In genomic region chr3:47161983-47162694, GRCh38 we compare ENCODE assay signal across 8 cellular contexts. TPM values are rescaled to one million over a fixed set of nuclear protein-coding genes. Genes with fewer than 3 reads are reported as not detected.
A peak's percentile ranks its signal among the peaks of the same experiment; 100 is the strongest.
DNase-seq lines count a peak whose midpoint lies in the region; ATAC-seq and TF ChIP-seq lines count a peak whose summit lies in the region.

No MANE protein-coding gene starts in this region.

- H3K4me1 ChIP-seq in DND-41 (ENCODE audit: insufficient read depth, low read length): peaks cover 46% of the 10 kb centered on the region
- peaks cover 13% of the 10 kb centered on the region for H3K4me1 ChIP-seq in endocrine pancreas (ENCODE audit: control insufficient read depth, insufficient read depth, low read length)
- peaks cover 16% of the 10 kb centered on the region for H3K4me1 ChIP-seq in osteoblast (ENCODE audit: insufficient read depth, low read length)

- H2AFZ ChIP-seq in DND-41 (ENCODE audit: low read depth, low read length) (no peak overlapping the region), osteoblast (ENCODE audit: low read length) (no peak overlapping the region)

- H3K9me3 ChIP-seq in DND-41 (ENCODE audit: insufficient read depth, low read length, severe bottlenecking) (no peaks in the 10 kb centered on the region), endocrine pancreas (ENCODE audit: control insufficient read depth, low read length) (no peaks in the 10 kb centered on the region), osteoblast (ENCODE audit: low read depth, low read length) (no peaks in the 10 kb centered on the region)

- H4K20me1 ChIP-seq in DND-41 (ENCODE audit: insufficient read depth, low read length) (peaks cover 57% of the 10 kb centered on the region), osteoblast (ENCODE audit: insufficient read depth, low read length) (peaks cover 60% of the 10 kb centered on the region)

- TF ChIP-seq CTCF in DND-41 (IDR thresholded peaks at IDR 0.05; ENCODE audit: borderline replicate concordance, extremely low read depth, low read length, poor library complexity, severe bottlenecking): no peak
- no peak for TF ChIP-seq CTCF in osteoblast (IDR thresholded peaks at IDR 0.05; ENCODE audit: extremely low read depth, low read depth, low read length)

- no peak for ATAC-seq in DND-41 (ENCODE audit: insufficient read depth, low read depth)
- no peak for ATAC-seq in GM21825 (IDR thresholded peaks at IDR 0.05; ENCODE audit: unreplicated experiment)

- DNase-seq in DND-41 (no peak), NOMO-1 (lab: John Stamatoyannopoulos, UW; ENCODE audit: unreplicated experiment in 2 of 2) (peak; percentile 8 to 63), osteoblast (ENCODE audit: insufficient read length, low spot score, missing footprints) (peak; percentile 65), KG1 (lab: John Stamatoyannopoulos, UW) (no peak), DMS153 (lab: John Stamatoyannopoulos, UW) (no peak), islet precursor cell (no peak)

- H3K27me3 ChIP-seq in DND-41 (ENCODE audit: insufficient read depth, low read length, poor library complexity) (no peaks in the 10 kb centered on the region), endocrine pancreas (ENCODE audit: control insufficient read depth, insufficient read depth, low read length) (no peaks in the 10 kb centered on the region), osteoblast (ENCODE audit: insufficient read depth, low read length) (no peaks in the 10 kb centered on the region)

- H3K4me3 ChIP-seq in DND-41 (ENCODE audit: low read depth in 1 of 2, low read length in 2 of 2) (peak overlapping the region; percentile 70 to 89), endocrine pancreas (ENCODE audit: control insufficient read depth, insufficient read depth, low read length) (peak overlapping the region; percentile 99), osteoblast (ENCODE audit: insufficient read depth, low read length) (peak overlapping the region; percentile 81)

- H3K79me2 ChIP-seq in DND-41 (ENCODE audit: insufficient read depth, low read length) (peaks cover 93% of the 10 kb centered on the region), osteoblast (ENCODE audit: insufficient read depth, low read length) (peaks cover 94% of the 10 kb centered on the region)

- H3K36me3 ChIP-seq in DND-41 (ENCODE audit: insufficient read depth, low read length): peaks cover 6% of the 10 kb centered on the region; the same call in 1 of the 2 replicates
- no peaks in the 10 kb centered on the region for H3K36me3 ChIP-seq in endocrine pancreas (ENCODE audit: control insufficient read depth, insufficient read depth, low read length)
- no peaks in the 10 kb centered on the region for H3K36me3 ChIP-seq in osteoblast (ENCODE audit: insufficient read depth, low read length)

- H3K4me2 ChIP-seq in DND-41 (ENCODE audit: insufficient read depth, low read length) (peak overlapping the region; percentile 89), osteoblast (ENCODE audit: insufficient read depth, low read length) (peak overlapping the region; percentile 81)

- H3K9ac ChIP-seq in DND-41 (ENCODE audit: low read depth, low read length): peak overlapping the region; percentile 89
- peak overlapping the region; percentile 98 for H3K9ac ChIP-seq in endocrine pancreas (ENCODE audit: control insufficient read depth, insufficient read depth, low read length)

- H3K27ac ChIP-seq in DND-41 (ENCODE audit: low read length) (peak overlapping the region; percentile 92), osteoblast (ENCODE audit: low read depth, low read length) (peak overlapping the region; percentile 70)

RNA-seq across cellular contexts. Expression of gene SETD2, which starts 1.8 kb away (rescaled TPM):
- 37.1 and 39.8 TPM in 2 replicates for total RNA-seq in osteoblast

Comparison
In these comparisons a context has a peak if more than half of its experiments do, and no peak if none do; other contexts are left out.
1. DNase-seq: peak in NOMO-1 (2 of 2) and osteoblast (single experiment); none in DND-41 (single experiment), KG1 (single experiment), DMS153 (single experiment) and islet precursor cell (single experiment).
2. Peak in every context shown above with its lines, with median percentiles within 50 percentile points of each other: H3K4me3 ChIP-seq.